ENCODE assay signal across 22 cellular contexts in the genomic region with DNA sequence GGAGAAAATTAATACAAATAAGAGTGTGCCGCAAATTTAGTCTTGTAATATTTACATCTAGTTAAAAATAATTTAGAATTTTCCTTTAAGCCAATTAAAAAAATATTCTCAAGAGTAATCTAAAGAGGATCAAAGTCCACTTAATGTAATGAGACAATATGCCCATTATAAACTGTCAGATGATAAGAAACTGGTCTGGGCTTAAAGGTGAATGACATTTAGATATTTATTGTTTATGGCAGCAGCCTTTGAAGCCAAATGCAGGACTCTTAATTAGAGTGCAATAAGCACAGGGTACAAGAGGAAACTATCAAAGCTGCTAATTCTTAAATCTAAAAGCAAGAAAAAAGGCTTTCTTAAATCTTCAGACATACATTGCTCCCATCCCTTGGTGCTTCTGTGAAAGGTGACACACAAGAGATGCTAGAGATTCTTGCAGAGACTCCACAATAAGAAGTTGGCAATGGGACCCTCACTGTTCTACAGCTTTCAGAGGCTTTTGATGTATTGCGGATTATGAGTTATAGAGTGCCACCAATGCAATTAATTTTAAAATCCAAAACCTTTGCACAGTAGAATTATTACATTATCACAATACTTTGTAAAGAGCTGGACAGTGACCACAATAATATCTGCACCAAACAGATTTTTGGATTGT.
"Had no signal": no experiment of that assay in that cellular context is flagged by ENCODE, and none has a peak within 500 bp of the region (broad histone marks: within the 10 kb centered on the region; RNA-seq: fewer than 3 reads in every experiment).

No MANE protein-coding gene starts in this region.

- ATAC-seq: heart left ventricle; naive thymus-derived CD4-positive, alpha-beta T cell; natural killer cell treated with Interleukin-12 subunit alpha and Interleukin-12 subunit beta and Interleukin-15 and Interleukin-18, amount 100 ng/mL, for 72 hours; sciatic nerve; stimulated activated effector memory CD8-positive, alpha-beta T cell treated with anti-CD3 and anti-CD28 coated beads, Interleukin-12 subunit alpha, Interleukin-12 subunit beta, amount 100 ng/mL, for 72 hours had no signal

- H3K4me1 ChIP-seq: heart left ventricle, left ventricle myocardium inferior, right atrium auricular region, spleen, suprapubic skin, tibial nerve, uterus had no signal

- FAIRE-seq: islet of Langerhans, kidney had no signal

- H3K27ac ChIP-seq: heart left ventricle, left ventricle myocardium inferior, ovary, right atrium auricular region, skin epidermis, spleen, suprapubic skin, thoracic aorta, tibial nerve, uterus had no signal

- H3K4me3 ChIP-seq: heart left ventricle, left ventricle myocardium inferior, lung, ovary, right atrium auricular region, skin epidermis, spleen, suprapubic skin, thoracic aorta, tibial nerve, uterus had no signal

- H3K36me3 ChIP-seq: ovary, right atrium auricular region, thoracic aorta, uterus had no signal

- H3K27me3 ChIP-seq: heart left ventricle, ovary, right atrium auricular region, spleen, suprapubic skin, tibial nerve, uterus had no signal

- H3K9me3 ChIP-seq: ovary, suprapubic skin, thoracic aorta, uterus had no signal

- DNase-seq: heart left ventricle; hypothalamus; immature natural killer cell; kidney; left ventricle myocardium inferior; mesendoderm; naive thymus-derived CD4-positive, alpha-beta T cell; ovary; spleen; stimulated activated CD4-positive, alpha-beta T cell treated with anti-CD3 and anti-CD28 coated beads, Interleukin-4, amount 100 ng/mL, for 24 hours; stimulated activated naive CD4-positive, alpha-beta T cell; uterus had no signal
